In the genomic region with DNA sequence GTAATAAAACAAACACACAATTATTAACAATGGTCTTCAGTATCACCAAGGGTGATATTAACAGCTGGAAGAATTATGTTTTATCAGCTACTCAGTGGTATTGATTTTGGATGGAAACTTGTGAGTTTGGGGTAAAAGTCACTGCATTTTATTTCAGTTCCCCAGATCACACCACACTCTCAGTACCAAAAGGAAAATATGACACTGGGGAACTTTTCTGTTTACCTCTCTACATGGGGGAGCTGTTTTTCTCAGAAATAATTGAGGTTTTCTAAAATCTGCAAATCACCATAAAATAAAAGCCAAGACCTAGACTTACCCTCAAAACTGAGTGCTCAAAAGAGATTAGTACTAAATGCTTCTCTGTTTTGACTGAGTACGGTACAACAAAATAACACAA, we compare ENCODE assay signal across 20 cellular contexts.
DNase-seq lines count a peak whose midpoint lies in the region; ATAC-seq, FAIRE-seq and TF ChIP-seq lines count a peak whose summit lies in the region.
"Had no signal": no experiment of that assay in that cellular context is flagged by ENCODE, and none has a peak within 500 bp of the region (broad histone marks: within the 10 kb centered on the region; RNA-seq: fewer than 3 reads in every experiment).

No MANE protein-coding gene starts in this region.

- 0 out of 2 replicates have a peak overlapping the region, but pooled peaks have one; percentile 4 for H2AFZ ChIP-seq in OCI-LY1 (ENCODE audit: low read length)
- no peak overlapping the region for H2AFZ ChIP-seq in GM12878 (ENCODE audit: control insufficient read depth, low read depth, low read length)
- H2AFZ ChIP-seq: GM23248 had no signal

- WGBS in GM12878 (ENCODE audit: insufficient coverage, insufficient replicate concordance, low lambda C conversion rate, missing lambda C conversion rate) = 100% methylated on average over 1 of the region's 1 CpG
- 95 to 96% methylated on average over 1 of the region's 1 CpG for WGBS in heart right ventricle, 2 donors

- H3K9me3 ChIP-seq in HUES48 (ENCODE audit: control insufficient read depth, insufficient read depth, low read length) (no peaks in the 10 kb centered on the region), OCI-LY1 (ENCODE audit: low read length) (no peaks in the 10 kb centered on the region), GM12878 (replicated peaks; ENCODE audit: control insufficient read depth, insufficient read depth, low read length) (no peaks in the 10 kb centered on the region), heart right ventricle (peaks cover 0 to 4% (median 0%) of the 10 kb centered on the region in 11 donors)
- H3K9me3 ChIP-seq: BLaER1, Caco-2 had no signal

- in situ Hi-C loops in GM12878 (cut with MboI) = no loop called here

- H3K36me3 Mint-ChIP-seq in natural killer cell treated with Interleukin-12 subunit alpha and Interleukin-12 subunit beta and Interleukin-15 and Interleukin-18, amount 100 ng/mL, for 72 hours = no peaks in the 10 kb centered on the region
- H3K36me3 Mint-ChIP-seq: CD4-positive, CD25-positive, alpha-beta regulatory T cell; CD8-positive, alpha-beta T cell had no signal

- intact Hi-C loops in GM12878 (cut with micrococcal nuclease; ENCODE audit: unreplicated experiment) = no loop called here
- intact Hi-C loops in heart right ventricle (cut with DNase I) = no loop called here

- TF ChIP-seq EP300 in GM12878 (IDR thresholded peaks at IDR 0.05; ENCODE audit: borderline replicate concordance in 1 of 2, control insufficient read depth in 1 of 2, low read depth in 2 of 2, low read length in 2 of 2) = 0 out of 4 replicates have a peak, but pooled peaks of 1 of the 2 experiments have one; percentile 54

- no TSS peak for BruUV-seq in GM12878 (replicated peaks; lab: Mats Ljungman, UMichigan)

- no peaks in the 10 kb centered on the region for H3K9me2 ChIP-seq in OCI-LY1 (ENCODE audit: low read depth, low read length)

- no peak overlapping the region for H3K4me3 ChIP-seq in HUES48 (ENCODE audit: low read depth, low read length)
- no peak overlapping the region for H3K4me3 ChIP-seq in OCI-LY1 (ENCODE audit: low read depth, low read length, poor library complexity, severe bottlenecking)
- H3K4me3 ChIP-seq in GM12878 = no peak overlapping the region
- no peak overlapping the region for H3K4me3 ChIP-seq in heart right ventricle
- H3K4me3 ChIP-seq: BLaER1, GM23248 had no signal

- TF ChIP-seq CTCF in OCI-LY1 (IDR thresholded peaks at IDR 0.05; ENCODE audit: low read length) (no peak), GM12878 (IDR thresholded peaks at IDR 0.05 in 2 of 3, conservative IDR thresholded peaks at IDR 0.05 in 1 of 3; ENCODE audit: control insufficient read depth in 2 of 3, extremely low read depth in 1 of 3, insufficient read depth in 1 of 3, low read depth in 3 of 3, low read length in 3 of 3) (no peak), heart right ventricle (IDR thresholded peaks at IDR 0.05) (no peak)

- DNase-seq in GM12878 (ENCODE audit: low read depth, low spot score) (no peak), heart right ventricle (no peak), NCI-H1694 (lab: John Stamatoyannopoulos, UW) (no peak)
- no peak for DNase-seq in natural killer cell treated with Interleukin-12 subunit alpha and Interleukin-12 subunit beta and Interleukin-15 and Interleukin-18, amount 100 ng/mL, for 72 hours (ENCODE audit: low spot score)
- DNase-seq: Caco-2; CD4-positive, CD25-positive, alpha-beta regulatory T cell; CD8-positive, alpha-beta T cell; DMS153; DND-41; GM23248; H7 had no signal

- H3K27me3 ChIP-seq in HUES48 (ENCODE audit: control insufficient read depth, insufficient read depth, low read length) (no peaks in the 10 kb centered on the region), OCI-LY1 (ENCODE audit: insufficient read depth, low read length) (no peaks in the 10 kb centered on the region), GM12878 (replicated peaks in 1 of 2; ENCODE audit: control insufficient read depth in 2 of 2, insufficient read depth in 2 of 2, low read length in 1 of 2) (no peaks in the 10 kb centered on the region), heart right ventricle (no peaks in the 10 kb centered on the region)
- H3K27me3 ChIP-seq: BLaER1 had no signal

- no peak for TF ChIP-seq RAD21 in GM12878 (IDR thresholded peaks at IDR 0.05; ENCODE audit: insufficient read depth, low read depth, low read length)

- no peak for FAIRE-seq in GM12878 (lab: Jason Lieb, UNC)
- FAIRE-seq: G401.6, GM19239, H1 had no signal

- CTCF ChIA-PET in GM12878 (lab: Yijun Ruan, JAX) = interaction anchor here (1.0 kb wide), 1 partner anchor 8 kb away, joined by 3 read pairs; no protein-coding TSS in a partner anchor

- no peak overlapping the region for H3K4me3 Mint-ChIP-seq in natural killer cell treated with Interleukin-12 subunit alpha and Interleukin-12 subunit beta and Interleukin-15 and Interleukin-18, amount 100 ng/mL, for 72 hours
- H3K4me3 Mint-ChIP-seq: B cell; CD4-positive, CD25-positive, alpha-beta regulatory T cell; CD8-positive, alpha-beta T cell had no signal

- no peaks in the 10 kb centered on the region for H3K27me3 Mint-ChIP-seq in natural killer cell treated with Interleukin-12 subunit alpha and Interleukin-12 subunit beta and Interleukin-15 and Interleukin-18, amount 100 ng/mL, for 72 hours
- H3K27me3 Mint-ChIP-seq: B cell; CD4-positive, CD25-positive, alpha-beta regulatory T cell had no signal

- H4K20me1 ChIP-seq in OCI-LY1 (ENCODE audit: insufficient read depth, low read length) (no peaks in the 10 kb centered on the region), GM12878 (ENCODE audit: control insufficient read depth, insufficient read depth) (no peaks in the 10 kb centered on the region)
- H4K20me1 ChIP-seq: BLaER1 had no signal

- RAD21 ChIA-PET in GM12878 (lab: Charles Lee; ENCODE audit: unreplicated experiment) = no interaction called here

- H3K4me1 Mint-ChIP-seq in natural killer cell treated with Interleukin-12 subunit alpha and Interleukin-12 subunit beta and Interleukin-15 and Interleukin-18, amount 100 ng/mL, for 72 hours (ENCODE audit: low read depth in 2 of 2) = no peaks in the 10 kb centered on the region
- H3K4me1 Mint-ChIP-seq: B cell; CD4-positive, CD25-positive, alpha-beta regulatory T cell had no signal

- H3K9ac ChIP-seq in HUES48 (ENCODE audit: low read depth, low read length) = no peak overlapping the region
- no peak overlapping the region for H3K9ac ChIP-seq in OCI-LY1 (ENCODE audit: low read length)
- H3K9ac ChIP-seq in GM12878 (ENCODE audit: control insufficient read depth, insufficient read depth, low read length) = no peak overlapping the region
- H3K9ac ChIP-seq: BLaER1, GM23248 had no signal

- H3K36me3 ChIP-seq in HUES48 (ENCODE audit: control insufficient read depth, insufficient read depth, low read length) = no peaks in the 10 kb centered on the region
- no peaks in the 10 kb centered on the region for H3K36me3 ChIP-seq in OCI-LY1 (ENCODE audit: insufficient read depth, low read length)
- H3K36me3 ChIP-seq in GM12878 (ENCODE audit: control insufficient read depth in 2 of 2, insufficient read depth in 2 of 2, low read length in 1 of 2) = no peaks in the 10 kb centered on the region
- peaks cover 0 to 14% (median 0%) of the 10 kb centered on the region in 9 donors for H3K36me3 ChIP-seq in heart right ventricle
- H3K36me3 ChIP-seq: BLaER1 had no signal

- no peak for TF ChIP-seq POLR2A in GM12878 (IDR thresholded peaks at IDR 0.05; ENCODE audit: low read depth, low read length)

- H3K79me2 ChIP-seq in OCI-LY1 (ENCODE audit: insufficient read depth, low read length) = no peaks in the 10 kb centered on the region
- no peaks in the 10 kb centered on the region for H3K79me2 ChIP-seq in GM12878 (ENCODE audit: control insufficient read depth, insufficient read depth, low read length)

- no peaks in the 10 kb centered on the region for H3F3A ChIP-seq in OCI-LY1 (ENCODE audit: insufficient read depth, low read length)

- peak; percentile 67 for ATAC-seq in GM12878
- no peak for ATAC-seq in natural killer cell treated with Interleukin-12 subunit alpha and Interleukin-12 subunit beta and Interleukin-15 and Interleukin-18, amount 100 ng/mL, for 72 hours
- ATAC-seq in heart right ventricle = no peak
- ATAC-seq: CD8-positive, alpha-beta T cell; HCT116 had no signal

- H3K27ac ChIP-seq in HUES48 (ENCODE audit: low read depth, low read length) (peak overlapping the region; percentile 31), OCI-LY1 (ENCODE audit: low read depth, low read length, poor library complexity, severe bottlenecking) (no peak overlapping the region), GM12878 (ENCODE audit: control insufficient read depth, insufficient read depth) (no peak overlapping the region), heart right ventricle (no peak overlapping the region)
- H3K27ac ChIP-seq: BLaER1, C4-2B, GM23248 had no signal

- no peak overlapping the region for H3K27ac Mint-ChIP-seq in natural killer cell treated with Interleukin-12 subunit alpha and Interleukin-12 subunit beta and Interleukin-15 and Interleukin-18, amount 100 ng/mL, for 72 hours
- H3K27ac Mint-ChIP-seq: B cell; CD4-positive, CD25-positive, alpha-beta regulatory T cell; CD8-positive, alpha-beta T cell had no signal

- H3K4me1 ChIP-seq in HUES48 (ENCODE audit: control insufficient read depth, insufficient read depth, low read length) (peaks cover 23% of the 10 kb centered on the region), OCI-LY1 (ENCODE audit: insufficient read depth, low read length, severe bottlenecking) (no peaks in the 10 kb centered on the region), GM12878 (ENCODE audit: control insufficient read depth, insufficient read depth, low read length) (no peaks in the 10 kb centered on the region), heart right ventricle (no peaks in the 10 kb centered on the region)
- H3K4me1 ChIP-seq: BLaER1, Caco-2 had no signal

- POLR2A ChIA-PET in GM12878 (lab: Charles Lee) = no interaction called here

- H3K4me2 ChIP-seq in OCI-LY1 (ENCODE audit: low read length) (no peak overlapping the region), GM12878 (ENCODE audit: control insufficient read depth, insufficient read depth) (no peak overlapping the region)
- H3K4me2 ChIP-seq: BLaER1 had no signal

- H3K9me3 Mint-ChIP-seq in natural killer cell treated with Interleukin-12 subunit alpha and Interleukin-12 subunit beta and Interleukin-15 and Interleukin-18, amount 100 ng/mL, for 72 hours = peaks cover 6% of the 10 kb centered on the region

- SMC1A ChIA-PET in GM12878 (lab: Charles Lee; ENCODE audit: uncharacterized antibody, unreplicated experiment) = interaction anchor here (1.0 to 2.6 kb wide), 4 partner anchors 10 to 120 kb away, joined by 3 to 8 read pairs (median 4); no protein-coding TSS in a partner anchor

TF ChIP-seq in GM12878, 131 proteins besides CTCF, POLR2A, EP300 and RAD21 (continues in another document):
- TF ChIP-seq ATF7 (IDR thresholded peaks at IDR 0.05; ENCODE audit: low read depth) (peak; percentile 79), BMI1 (IDR thresholded peaks at IDR 0.05; ENCODE audit: borderline replicate concordance) (peak; percentile 45; the same call in 1 of the 2 replicates)
